Comparison of ENCODE assay signal across 8 cellular contexts in the genomic region with DNA sequence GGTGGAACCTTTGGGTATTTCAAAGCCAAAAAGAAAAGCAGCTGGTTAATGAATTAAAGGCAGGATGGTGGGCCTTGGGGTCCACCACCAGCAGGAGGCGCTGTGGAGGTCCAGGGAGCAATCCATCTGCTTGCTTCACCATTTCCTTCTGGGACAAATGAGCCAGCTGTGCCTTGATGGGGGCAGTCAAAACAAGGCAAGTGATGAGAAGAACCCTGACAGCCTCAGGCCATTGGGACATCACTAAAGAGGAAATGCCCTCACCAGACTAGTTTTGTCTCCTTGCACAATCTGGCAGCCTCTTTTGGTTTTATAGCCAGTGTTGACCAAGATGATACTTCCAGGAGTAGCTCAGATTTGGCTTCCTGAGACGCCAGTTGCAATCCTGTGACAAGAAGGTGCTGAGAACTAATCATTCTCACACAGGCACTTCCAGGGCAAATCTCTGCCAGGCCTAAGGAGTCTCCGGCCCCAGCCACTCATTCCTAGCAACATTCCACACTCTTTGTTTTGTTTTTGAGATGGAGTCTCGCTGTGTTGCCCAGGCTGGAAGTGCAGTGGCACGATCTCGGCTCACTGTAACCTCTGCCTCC.
DNase-seq lines count a peak whose midpoint lies in the region; ATAC-seq, FAIRE-seq and TF ChIP-seq lines count a peak whose summit lies in the region.

No MANE protein-coding gene starts in this region.

- H4K20me1 ChIP-seq in DND-41 (ENCODE audit: insufficient read depth, low read length), result no peaks in the 10 kb centered on the region

- no peak overlapping the region for H2AFZ ChIP-seq in DND-41 (ENCODE audit: low read depth, low read length)

- in situ Hi-C loops in KBM-7 (cut with MboI; ENCODE audit: low pct_unique_long_range_greater_than_20kb, low sequenced_read_pairs), result no loop called here
- in situ Hi-C loops in brain microvascular endothelial cell (cut with HindIII; ENCODE audit: low pct_ligation_motif_present, low sequenced_read_pairs), result no loop called here

- no peak overlapping the region for H3K4me2 ChIP-seq in DND-41 (ENCODE audit: insufficient read depth, low read length)

- H3K27ac ChIP-seq in DND-41 (ENCODE audit: low read length), result no peak overlapping the region
- H3K27ac ChIP-seq in brain microvascular endothelial cell, result no peak overlapping the region

- H3K9me3 ChIP-seq in DND-41 (ENCODE audit: insufficient read depth, low read length, severe bottlenecking), result no peaks in the 10 kb centered on the region

- H3K79me2 ChIP-seq in DND-41 (ENCODE audit: insufficient read depth, low read length), result no peaks in the 10 kb centered on the region

- H3K9ac ChIP-seq in DND-41 (ENCODE audit: low read depth, low read length), result no peak overlapping the region

- peak; percentile 85 for ATAC-seq in DND-41 (ENCODE audit: insufficient read depth, low read depth)

- H3K4me1 ChIP-seq in DND-41 (ENCODE audit: insufficient read depth, low read length), result no peaks in the 10 kb centered on the region

- H3K4me3 ChIP-seq in DND-41 (ENCODE audit: low read depth in 1 of 2, low read length in 2 of 2), result no peak overlapping the region
- no peak overlapping the region for H3K4me3 ChIP-seq in brain microvascular endothelial cell (ENCODE audit: low read depth, low read length)

- H3K36me3 ChIP-seq in DND-41 (ENCODE audit: insufficient read depth, low read length), result no peaks in the 10 kb centered on the region
- no peaks in the 10 kb centered on the region for H3K36me3 ChIP-seq in brain microvascular endothelial cell (replicated peaks)

- peak; percentile 73 for DNase-seq in DND-41
- peak; percentile 87 for DNase-seq in KBM-7
- peak; percentile 36 for DNase-seq in brain microvascular endothelial cell
- DNase-seq in islet precursor cell, result peak; percentile 89
- DNase-seq in stimulated activated CD4-positive, alpha-beta T cell treated with anti-CD3 and anti-CD28 coated beads, Interleukin-1b, Interleukin-23, amount 100 ng/mL, for 4 hours (ENCODE audit: low read depth in 2 of 2), result peak; percentile 75 to 84
- no peak for DNase-seq in NCI-H524 treated with DMSO at 0.1 percent for 48 hours (lab: John Stamatoyannopoulos, UW)
- no peak for DNase-seq in NCI-H128 (lab: John Stamatoyannopoulos, UW; ENCODE audit: unreplicated experiment)

- peak; percentile 29 for FAIRE-seq in TTC549 (lab: Jason Lieb, UNC)

- peak; percentile 93 for TF ChIP-seq CTCF in DND-41 (IDR thresholded peaks at IDR 0.05; ENCODE audit: borderline replicate concordance, extremely low read depth, low read length, poor library complexity, severe bottlenecking)
- peak; percentile 88 for TF ChIP-seq CTCF in brain microvascular endothelial cell (IDR thresholded peaks at IDR 0.05; ENCODE audit: low read depth, low read length, missing control alignments)

- no peaks in the 10 kb centered on the region for H3K27me3 ChIP-seq in DND-41 (ENCODE audit: insufficient read depth, low read length, poor library complexity)
- H3K27me3 ChIP-seq in brain microvascular endothelial cell (replicated peaks), result no peaks in the 10 kb centered on the region

Comparison
In these comparisons a context has a peak if more than half of its experiments do, and no peak if none do; other contexts are left out.
1. DNase-seq: peak in DND-41 (single experiment), KBM-7 (single experiment), brain microvascular endothelial cell (single experiment), islet precursor cell (single experiment) and stimulated activated CD4-positive, alpha-beta T cell treated with anti-CD3 and anti-CD28 coated beads, Interleukin-1b, Interleukin-23, amount 100 ng/mL, for 4 hours (2 of 2); none in NCI-H524 treated with DMSO at 0.1 percent for 48 hours (single experiment) and NCI-H128 (single experiment).